ENCODE assay signal across 31 cellular contexts in genomic region chr3:72350761-72351505, GRCh38.
"Had no signal": no experiment of that assay in that cellular context is flagged by ENCODE, and none has a peak within 500 bp of the region (broad histone marks: within the 10 kb centered on the region; RNA-seq: fewer than 3 reads in every experiment).

No MANE protein-coding gene starts in this region.

- H3K4me3 Mint-ChIP-seq: activated B cell treated with CpG ODN at 0.5 μM for 24 hours; activated CD4-positive, alpha-beta memory T cell treated with anti-CD3 and anti-CD28 coated beads, Interleukin-2, amount 10 ng/mL, durations not matched to agents 7 days and 5 days; activated CD4-positive, alpha-beta T cell treated with anti-CD3 and anti-CD28 coated beads for 36 hours; activated CD4-positive, alpha-beta T cell treated with anti-CD3 and anti-CD28 coated beads, Interleukin-2, amount 10 ng/mL, durations not matched to agents 7 days and 5 days; activated CD8-positive, alpha-beta T cell treated with anti-CD3 and anti-CD28 coated beads, Interleukin-2, amount 10 ng/mL, durations not matched to agents 7 days and 5 days; activated naive CD4-positive, alpha-beta T cell treated with anti-CD3 and anti-CD28 coated beads, Interleukin-2, amount 10 ng/mL, durations not matched to agents 7 days and 5 days; activated naive CD4-positive, alpha-beta T cell treated with anti-CD3 and anti-CD28 coated beads, Interleukin-2, amount 50 U/mL, for 24 hours; activated naive CD8-positive, alpha-beta T cell; activated naive CD8-positive, alpha-beta T cell treated with anti-CD3 and anti-CD28 coated beads, Interleukin-2, amount 10 ng/mL, durations not matched to agents 7 days and 5 days; activated naive CD8-positive, alpha-beta T cell treated with anti-CD3 and anti-CD28 coated beads, Interleukin-2, amount 50 U/mL, for 24 hours; brain; T-helper 1 cell treated with Interleukin-12 subunit alpha and Interleukin-12 subunit beta and Interleukin-4 antibody, amounts not matched to agents 30 μg/mL and 1 μg/mL, for 36 hours; T-helper 2 cell treated with Interferon-gamma antibody and Interleukin-4, amounts not matched to agents 5 μg/mL and 100 μg/mL, for 36 hours had no signal

- H3K9me3 ChIP-seq: ascending aorta had no signal

- H3K27me3 ChIP-seq: ascending aorta, cardiac muscle cell had no signal

- H3K9me3 Mint-ChIP-seq: activated B cell treated with CpG ODN at 0.5 μM for 24 hours; activated CD4-positive, alpha-beta memory T cell treated with anti-CD3 and anti-CD28 coated beads, Interleukin-2, amount 10 ng/mL, durations not matched to agents 7 days and 5 days; activated naive CD4-positive, alpha-beta T cell treated with anti-CD3 and anti-CD28 coated beads, Interleukin-2, amount 10 ng/mL, durations not matched to agents 7 days and 5 days; activated naive CD4-positive, alpha-beta T cell treated with anti-CD3 and anti-CD28 coated beads, Interleukin-2, amount 50 U/mL, for 24 hours; activated naive CD8-positive, alpha-beta T cell treated with anti-CD3 and anti-CD28 coated beads, Interleukin-2, amount 10 ng/mL, durations not matched to agents 7 days and 5 days; activated naive CD8-positive, alpha-beta T cell treated with anti-CD3 and anti-CD28 coated beads, Interleukin-2, amount 50 U/mL, for 24 hours; activated T-helper 2 cell treated with anti-CD3 and anti-CD28 coated beads, Interferon-gamma antibody, Interleukin-2, Interleukin-4, amounts not matched to agents 10 μg/mL and 5 μg/mL and 100 μg/mL, durations not matched to agents 14 hours and 24 hours and 36 hours; T-helper 1 cell treated with Interleukin-12 subunit alpha and Interleukin-12 subunit beta and Interleukin-4 antibody, amounts not matched to agents 30 μg/mL and 1 μg/mL, for 36 hours; T-helper 2 cell treated with Interferon-gamma antibody and Interleukin-4, amounts not matched to agents 5 μg/mL and 100 μg/mL, for 36 hours had no signal

- DNase-seq: activated B cell treated with CpG ODN at 0.5 μM for 24 hours; activated CD4-positive, alpha-beta memory T cell treated with anti-CD3 and anti-CD28 coated beads, Interleukin-2, amount 10 ng/mL, durations not matched to agents 7 days and 5 days; activated CD4-positive, alpha-beta T cell treated with anti-CD3 and anti-CD28 coated beads for 1 hour; activated CD4-positive, alpha-beta T cell treated with anti-CD3 and anti-CD28 coated beads for 36 hours; activated CD4-positive, alpha-beta T cell treated with anti-CD3 and anti-CD28 coated beads for 48 hours; activated CD4-positive, alpha-beta T cell treated with anti-CD3 and anti-CD28 coated beads, Interleukin-2, amount 10 ng/mL, durations not matched to agents 7 days and 5 days; activated CD4-positive, alpha-beta T cell treated with anti-CD3 and anti-CD28 coated beads, Interleukin-2, amount 50 U/mL, for 48 hours; activated CD8-positive, alpha-beta T cell treated with anti-CD3 and anti-CD28 coated beads, Interleukin-2, amount 10 ng/mL, durations not matched to agents 7 days and 5 days; activated effector memory CD4-positive, alpha-beta T cell treated with Interleukin-2 at 50 U/mL for 16 hours; activated gamma-delta T cell; activated naive CD4-positive, alpha-beta T cell treated with anti-CD3 and anti-CD28 coated beads, Interleukin-2, amount 10 ng/mL, durations not matched to agents 7 days and 5 days; activated naive CD4-positive, alpha-beta T cell treated with Interleukin-2 at 50 U/mL for 16 hours; activated naive CD8-positive, alpha-beta T cell treated with anti-CD3 and anti-CD28 coated beads, Interleukin-2, amount 10 ng/mL, durations not matched to agents 7 days and 5 days; activated naive CD8-positive, alpha-beta T cell treated with anti-CD3 and anti-CD28 coated beads, Interleukin-2, amount 50 U/mL, for 24 hours; amygdala; caudate nucleus; T-helper 1 cell; T-helper 2 cell; T-helper 9 cell had no signal

- ATAC-seq: activated CD4-positive, alpha-beta T cell treated with anti-CD3 and anti-CD28 coated beads for 36 hours; activated CD4-positive, CD25-positive, alpha-beta regulatory T cell treated with anti-CD3 and anti-CD28 coated beads, Interleukin-2, amount 50 U/mL, for 24 hours; activated CD8-positive, alpha-beta T cell treated with anti-CD3 and anti-CD28 coated beads, Interleukin-2, amount 10 ng/mL, durations not matched to agents 7 days and 5 days; activated naive CD8-positive, alpha-beta T cell treated with anti-CD3 and anti-CD28 coated beads, Interleukin-2, amount 50 U/mL, for 24 hours had no signal

- H3K27me3 Mint-ChIP-seq: activated CD4-positive, alpha-beta T cell treated with anti-CD3 and anti-CD28 coated beads for 36 hours; activated CD4-positive, alpha-beta T cell treated with anti-CD3 and anti-CD28 coated beads, Interleukin-2, amount 10 ng/mL, durations not matched to agents 7 days and 5 days; activated naive CD4-positive, alpha-beta T cell treated with anti-CD3 and anti-CD28 coated beads, Interleukin-2, amount 50 U/mL, for 24 hours; activated naive CD8-positive, alpha-beta T cell; brain had no signal

- H3K36me3 Mint-ChIP-seq: activated naive CD4-positive, alpha-beta T cell treated with anti-CD3 and anti-CD28 coated beads, Interleukin-2, amount 10 ng/mL, durations not matched to agents 7 days and 5 days; activated naive CD4-positive, alpha-beta T cell treated with anti-CD3 and anti-CD28 coated beads, Interleukin-2, amount 50 U/mL, for 24 hours; activated naive CD8-positive, alpha-beta T cell; activated naive CD8-positive, alpha-beta T cell treated with anti-CD3 and anti-CD28 coated beads, Interleukin-2, amount 10 ng/mL, durations not matched to agents 7 days and 5 days; brain had no signal

- FAIRE-seq: bronchial epithelial cell, TTC549 had no signal

- H3K27ac Mint-ChIP-seq: activated B cell treated with CpG ODN at 0.5 μM for 24 hours; activated CD4-positive, alpha-beta memory T cell treated with anti-CD3 and anti-CD28 coated beads, Interleukin-2, amount 10 ng/mL, durations not matched to agents 7 days and 5 days; activated CD4-positive, alpha-beta T cell treated with anti-CD3 and anti-CD28 coated beads for 36 hours; activated CD4-positive, alpha-beta T cell treated with anti-CD3 and anti-CD28 coated beads, Interleukin-2, amount 10 ng/mL, durations not matched to agents 7 days and 5 days; activated CD8-positive, alpha-beta T cell treated with anti-CD3 and anti-CD28 coated beads, Interleukin-2, amount 10 ng/mL, durations not matched to agents 7 days and 5 days; activated naive CD4-positive, alpha-beta T cell treated with anti-CD3 and anti-CD28 coated beads, Interleukin-2, amount 10 ng/mL, durations not matched to agents 7 days and 5 days; activated naive CD4-positive, alpha-beta T cell treated with anti-CD3 and anti-CD28 coated beads, Interleukin-2, amount 50 U/mL, for 24 hours; activated naive CD8-positive, alpha-beta T cell; activated naive CD8-positive, alpha-beta T cell treated with anti-CD3 and anti-CD28 coated beads, Interleukin-2, amount 10 ng/mL, durations not matched to agents 7 days and 5 days; activated naive CD8-positive, alpha-beta T cell treated with anti-CD3 and anti-CD28 coated beads, Interleukin-2, amount 50 U/mL, for 24 hours; activated T-helper 2 cell treated with anti-CD3 and anti-CD28 coated beads, Interferon-gamma antibody, Interleukin-2, Interleukin-4, amounts not matched to agents 10 μg/mL and 5 μg/mL and 100 μg/mL, durations not matched to agents 14 hours and 24 hours and 36 hours; T-helper 1 cell treated with Interleukin-12 subunit alpha and Interleukin-12 subunit beta and Interleukin-4 antibody, amounts not matched to agents 30 μg/mL and 1 μg/mL, for 36 hours; T-helper 2 cell treated with Interferon-gamma antibody and Interleukin-4, amounts not matched to agents 5 μg/mL and 100 μg/mL, for 36 hours had no signal

- H3K4me3 ChIP-seq: ascending aorta, cardiac muscle cell had no signal

- H3K27ac ChIP-seq: ascending aorta, cardiac muscle cell, VCaP had no signal

- H3K36me3 ChIP-seq: ascending aorta, cardiac muscle cell had no signal
